In the genomic region with DNA sequence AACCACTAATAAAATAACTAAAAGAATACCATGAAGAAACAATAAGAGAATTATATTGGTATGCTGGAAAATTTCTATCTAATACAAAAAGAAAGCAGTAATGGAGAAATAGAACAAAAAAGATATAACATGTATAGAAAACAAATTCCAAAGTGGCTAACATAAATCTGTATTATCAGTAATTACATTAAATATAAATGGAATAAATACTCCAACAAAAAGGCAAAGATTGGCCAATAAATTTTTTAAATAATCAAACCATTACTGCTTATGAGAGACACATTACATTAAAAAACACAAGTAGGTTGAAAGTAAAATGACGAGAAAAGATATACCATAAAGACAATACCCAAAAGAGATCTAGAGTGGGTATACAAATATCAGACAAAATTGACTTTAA, we compare ENCODE assay signal across 18 cellular contexts.
DNase-seq lines count a peak whose midpoint lies in the region; ATAC-seq, FAIRE-seq and TF ChIP-seq lines count a peak whose summit lies in the region.
"Had no signal": no experiment of that assay in that cellular context is flagged by ENCODE, and none has a peak within 500 bp of the region (broad histone marks: within the 10 kb centered on the region; RNA-seq: fewer than 3 reads in every experiment).

No MANE protein-coding gene starts in this region.

- H3K4me3 ChIP-seq in K562 (no peak overlapping the region), kidney (ENCODE audit: low read length in 2 of 2) (no peak overlapping the region), small intestine (ENCODE audit: low read depth in 1 of 2, low read length in 2 of 2) (no peak overlapping the region)
- H3K4me3 ChIP-seq: GM23338 had no signal

- H3K27me3 ChIP-seq in K562 (ENCODE audit: control insufficient read depth in 2 of 2, insufficient read depth in 2 of 2, low read length in 2 of 2) (no peaks in the 10 kb centered on the region), small intestine (ENCODE audit: control insufficient read depth in 2 of 2, insufficient read depth in 2 of 2, low read length in 2 of 2) (peaks cover 0 to 3% of the 10 kb centered on the region in 2 donors)

- H3K9me3 ChIP-seq in K562 (replicated peaks; ENCODE audit: control insufficient read depth, insufficient read depth, low read depth, low read length) (no peaks in the 10 kb centered on the region; the same call in 1 of the 2 replicates), kidney (ENCODE audit: control insufficient read depth in 1 of 2, low read length in 2 of 2) (peaks cover 3 to 5% of the 10 kb centered on the region in 2 donors), small intestine (ENCODE audit: control insufficient read depth, low read depth) (no peaks in the 10 kb centered on the region)

- H3K4me1 ChIP-seq in K562 (replicated peaks in 1 of 2; ENCODE audit: control insufficient read depth in 2 of 2, insufficient read depth in 2 of 2, low read length in 2 of 2): peaks cover 12 to 30% of the 10 kb centered on the region in 2 experiments; a peak in 4 of 5 replicates
- H3K4me1 ChIP-seq in kidney (ENCODE audit: control insufficient read depth in 1 of 2, insufficient read depth in 1 of 2, low read depth in 1 of 2, low read length in 2 of 2): no peaks in the 10 kb centered on the region
- H3K4me1 ChIP-seq in small intestine (ENCODE audit: control insufficient read depth in 2 of 2, insufficient read depth in 1 of 2, low read depth in 1 of 2, low read length in 1 of 2): no peaks in the 10 kb centered on the region
- H3K4me1 ChIP-seq: Caco-2 had no signal

- H3K27ac ChIP-seq in K562 (ENCODE audit: extremely low read depth, low read depth, low read length): no peak overlapping the region
- H3K27ac ChIP-seq in kidney (ENCODE audit: low read depth in 2 of 2, low read length in 2 of 2): no peak overlapping the region
- H3K27ac ChIP-seq in small intestine (ENCODE audit: low read depth in 1 of 2, low read length in 1 of 2): no peak overlapping the region

- POLR2A ChIA-PET in K562 (lab: Yijun Ruan, JAX): no interaction called here

- no TSS peak for BruUV-seq in K562 (replicated peaks; lab: Mats Ljungman, UMichigan)

- DNase-seq in K562 (ENCODE audit: extremely low read depth in 1 of 4, low spot score in 3 of 4) (no peak), kidney (no peak), small intestine (no peak), CD14-positive monocyte (ENCODE audit: low spot score) (no peak)
- DNase-seq: C1 segment of cervical spinal cord; Caco-2; CD4-positive, CD25-positive, alpha-beta regulatory T cell; CD8-positive, alpha-beta T cell; DMS153; DND-41; GDM1; H9 had no signal

- TF ChIP-seq CTCF in K562 (IDR thresholded peaks at IDR 0.05 in 2 of 3, conservative IDR thresholded peaks at IDR 0.05 in 1 of 3; ENCODE audit: insufficient read depth in 2 of 3, low read depth in 1 of 3, low read length in 3 of 3) (no peak), kidney (IDR thresholded peaks at IDR 0.05; ENCODE audit: borderline replicate concordance, extremely low read depth, insufficient read depth) (no peak), CD14-positive monocyte (IDR thresholded peaks at IDR 0.05) (no peak)

- H4K20me1 ChIP-seq in K562 (replicated peaks; ENCODE audit: control insufficient read depth, insufficient read depth, low read length): no peaks in the 10 kb centered on the region

- H3K4me1 Mint-ChIP-seq in CD14-positive monocyte: peaks cover 49% of the 10 kb centered on the region

- no peaks in the 10 kb centered on the region for H3K9me1 ChIP-seq in K562 (ENCODE audit: control insufficient read depth, insufficient read depth, low read length)

- H3K4me2 ChIP-seq in K562 (ENCODE audit: insufficient read depth, low read length): no peak overlapping the region
- H3K4me2 ChIP-seq: GM23338 had no signal

- WGBS in K562 (ENCODE audit: insufficient coverage, low coverage, missing lambda C conversion rate): 75% methylated on average over 1 of the region's 1 CpG
- 81 to 91% (median 90%) methylated on average over 1 of the region's 1 CpG for WGBS in small intestine, 3 donors

- peaks cover 3% of the 10 kb centered on the region; the same call in 1 of the 3 replicates for H3K36me3 ChIP-seq in K562 (ENCODE audit: control insufficient read depth, insufficient read depth, low read length)
- H3K36me3 ChIP-seq in kidney (ENCODE audit: control insufficient read depth in 1 of 2, insufficient read depth in 2 of 2, low read length in 2 of 2): no peaks in the 10 kb centered on the region
- H3K36me3 ChIP-seq in small intestine (ENCODE audit: control insufficient read depth in 2 of 2, insufficient read depth in 2 of 2, low read length in 2 of 2): no peaks in the 10 kb centered on the region

- no peak overlapping the region for H3K4me3 Mint-ChIP-seq in CD14-positive monocyte
- H3K4me3 Mint-ChIP-seq: CD4-positive, CD25-positive, alpha-beta regulatory T cell; CD8-positive, alpha-beta T cell; GM23338; H9 had no signal

- no peak for TF ChIP-seq EP300 in K562 (IDR thresholded peaks at IDR 0.05; ENCODE audit: low read length)

- H3K27me3 Mint-ChIP-seq in CD14-positive monocyte (ENCODE audit: low read depth in 3 of 3): peaks cover 4 to 9% (median 6%) of the 10 kb centered on the region in 3 donors

- H3K27ac Mint-ChIP-seq in CD14-positive monocyte: no peak overlapping the region
- H3K27ac Mint-ChIP-seq: CD4-positive, CD25-positive, alpha-beta regulatory T cell; CD8-positive, alpha-beta T cell; GM23338; H9 had no signal

- FAIRE-seq in K562 (lab: Jason Lieb, UNC): no peak
- FAIRE-seq in kidney (lab: Jason Lieb, UNC): peak; percentile 17
- peak; percentile 33 for FAIRE-seq in small intestine (lab: Jason Lieb, UNC)
- FAIRE-seq: GM12891, GM18507 had no signal

- in situ Hi-C loops in K562 (cut with MboI): loop anchor here (5.0 kb wide), 1 partner anchor 303 kb away; no protein-coding TSS in a partner anchor

- intact Hi-C loops in K562 (cut with micrococcal nuclease) (no loop called here), kidney (cut with DNase I) (no loop called here), CD14-positive monocyte (cut with micrococcal nuclease) (loop anchor here in 1 of 2 donors (10.0 kb wide), 1 partner anchor 150 kb away; no protein-coding TSS in a partner anchor)

- H3K9me3 Mint-ChIP-seq in CD14-positive monocyte: peaks cover 11 to 27% (median 19%) of the 10 kb centered on the region in 7 donors

- no peak for TF ChIP-seq POLR2A in K562 (conservative IDR thresholded peaks at IDR 0.05)

- H2AFZ ChIP-seq in K562 (ENCODE audit: low read depth, low read length): no peak overlapping the region
- H2AFZ ChIP-seq: GM23338 had no signal

- CTCF ChIA-PET in K562 (lab: Yijun Ruan, JAX; ENCODE audit: low intra/inter-chr PET ratio): no interaction called here

- ATAC-seq in K562: no peak
- ATAC-seq in GM21786 (IDR thresholded peaks at IDR 0.05; ENCODE audit: unreplicated experiment): no peak
- ATAC-seq in GM18870 (IDR thresholded peaks at IDR 0.05; ENCODE audit: unreplicated experiment): no peak
- ATAC-seq: CD8-positive, alpha-beta T cell; GM23338; HCT116 had no signal

- no peak for TF ChIP-seq RAD21 in K562 (CRISPR knock-in tag; conservative IDR thresholded peaks at IDR 0.05 in 1 of 2, IDR thresholded peaks at IDR 0.05 in 1 of 2)

- no peak overlapping the region for H3K9ac ChIP-seq in K562 (ENCODE audit: insufficient read depth in 1 of 2, low read depth in 2 of 2, low read length in 2 of 2)
- no peak overlapping the region for H3K9ac ChIP-seq in kidney (ENCODE audit: low read length in 2 of 2)

- H3K36me3 Mint-ChIP-seq in CD14-positive monocyte: peaks cover 8 to 9% of the 10 kb centered on the region in 2 donors
- H3K36me3 Mint-ChIP-seq: CD4-positive, CD25-positive, alpha-beta regulatory T cell; CD8-positive, alpha-beta T cell had no signal

- peaks cover 97% of the 10 kb centered on the region for H3K79me2 ChIP-seq in K562 (ENCODE audit: control insufficient read depth, insufficient read depth, low read length)

TF ChIP-seq in K562, 482 proteins besides CTCF, POLR2A, EP300 and RAD21:
- TF ChIP-seq RBM25 (IDR thresholded peaks at IDR 0.05; ENCODE audit: low read depth, low read length, severe bottlenecking) (peak; percentile 52), ZNF253 (CRISPR knock-in tag; conservative IDR thresholded peaks at IDR 0.05) (no peak), SMARCB1 (IDR thresholded peaks at IDR 0.05; ENCODE audit: insufficient read length, low read depth) (no peak), OTX1 (CRISPR knock-in tag; IDR thresholded peaks at IDR 0.05) (no peak), ZSCAN29 (IDR thresholded peaks at IDR 0.05) (no peak), ARNT (IDR thresholded peaks at IDR 0.05) (no peak), KAT7 (CRISPR knock-in tag; IDR thresholded peaks at IDR 0.05; ENCODE audit: borderline replicate concordance) (no peak), ZNF311 (CRISPR knock-in tag; IDR thresholded peaks at IDR 0.05) (no peak), ZNF507 (tag; conservative IDR thresholded peaks at IDR 0.05) (peak; percentile 99), ZNF354B (CRISPR knock-in tag; IDR thresholded peaks at IDR 0.05) (peak; percentile 64; the same call in 1 of the 2 replicates), CBX8 (IDR thresholded peaks at IDR 0.05; ENCODE audit: borderline replicate concordance, extremely low read depth, low read depth, low read length, poor library complexity, severe bottlenecking) (no peak), CBX3 (IDR thresholded peaks at IDR 0.05; ENCODE audit: borderline replicate concordance in 1 of 2, low read length in 2 of 2) (0 out of 3 replicates have a peak, but pooled peaks of 1 of the 2 experiments have one; percentile 23)
- TF ChIP-seq, protein P1, sequence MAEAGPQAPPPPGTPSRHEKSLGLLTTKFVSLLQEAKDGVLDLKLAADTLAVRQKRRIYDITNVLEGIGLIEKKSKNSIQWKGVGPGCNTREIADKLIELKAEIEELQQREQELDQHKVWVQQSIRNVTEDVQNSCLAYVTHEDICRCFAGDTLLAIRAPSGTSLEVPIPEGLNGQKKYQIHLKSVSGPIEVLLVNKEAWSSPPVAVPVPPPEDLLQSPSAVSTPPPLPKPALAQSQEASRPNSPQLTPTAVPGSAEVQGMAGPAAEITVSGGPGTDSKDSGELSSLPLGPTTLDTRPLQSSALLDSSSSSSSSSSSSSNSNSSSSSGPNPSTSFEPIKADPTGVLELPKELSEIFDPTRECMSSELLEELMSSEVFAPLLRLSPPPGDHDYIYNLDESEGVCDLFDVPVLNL (CRISPR knock-in tag; IDR thresholded peaks at IDR 0.05; ENCODE audit: low read depth): no peak
